In genomic region chr12:5969974-5970690, GRCh38 we compare ENCODE assay signal across 36 cellular contexts. TPM values are rescaled to one million over a fixed set of nuclear protein-coding genes. Genes with fewer than 3 reads are reported as not detected.
A peak's percentile ranks its signal among the peaks of the same experiment; 100 is the strongest.
DNase-seq lines count a peak whose midpoint lies in the region; ATAC-seq and TF ChIP-seq lines count a peak whose summit lies in the region.
"Had no signal": no experiment of that assay in that cellular context is flagged by ENCODE, and none has a peak within 500 bp of the region (broad histone marks: within the 10 kb centered on the region; RNA-seq: fewer than 3 reads in every experiment).

No MANE protein-coding gene starts in this region.

- CTCF ChIA-PET in Caco-2 (lab: Charles Lee) = interaction anchor here (0.9 to 1.2 kb wide), 2 partner anchors 18 to 68 kb away, joined by 3 read pairs; no protein-coding TSS in a partner anchor

- TF ChIP-seq CTCF in Caco-2 (IDR thresholded peaks at IDR 0.05; ENCODE audit: insufficient read depth in 1 of 2, low read depth in 1 of 2, low read length in 1 of 2, severe bottlenecking in 1 of 2, unreplicated experiment in 1 of 2) = peak; percentile 11 to 31
- TF ChIP-seq CTCF in WERI-Rb-1 (IDR thresholded peaks at IDR 0.05; ENCODE audit: low read depth, low read length) = peak; percentile 29; the same call in 1 of the 2 replicates
- peak; percentile 1 for TF ChIP-seq CTCF in fibroblast of villous mesenchyme (IDR thresholded peaks at IDR 0.05; ENCODE audit: insufficient read depth, low read depth, low read length)
- TF ChIP-seq CTCF in osteocyte (IDR thresholded peaks at IDR 0.05) = no peak
- TF ChIP-seq CTCF in left ventricle myocardium inferior (IDR thresholded peaks at IDR 0.05; ENCODE audit: borderline replicate concordance) = no peak

- peaks cover 23% of the 10 kb centered on the region for H3K27me3 Mint-ChIP-seq in Caco-2 (ENCODE audit: insufficient read depth, unreplicated experiment)
- peaks cover 45% of the 10 kb centered on the region for H3K27me3 Mint-ChIP-seq in osteocyte (ENCODE audit: unreplicated experiment)
- H3K27me3 Mint-ChIP-seq: activated naive CD8-positive, alpha-beta T cell treated with anti-CD3 and anti-CD28 coated beads for 36 hours had no signal

- H3K9me3 Mint-ChIP-seq in Caco-2 (ENCODE audit: unreplicated experiment) (no peaks in the 10 kb centered on the region), osteocyte (ENCODE audit: unreplicated experiment) (no peaks in the 10 kb centered on the region)
- H3K9me3 Mint-ChIP-seq: activated naive CD8-positive, alpha-beta T cell treated with anti-CD3 and anti-CD28 coated beads for 36 hours; effector memory CD8-positive, alpha-beta T cell; IgD-negative memory B cell; nephron had no signal

- H3K36me3 ChIP-seq in Caco-2 (ENCODE audit: control insufficient read depth, insufficient read depth, low read length) (no peaks in the 10 kb centered on the region), WERI-Rb-1 (no peaks in the 10 kb centered on the region), left ventricle myocardium inferior (peaks cover 52% of the 10 kb centered on the region)
- H3K36me3 ChIP-seq: right lobe of liver, thyroid gland, uterus had no signal

- H3K4me3 ChIP-seq in Caco-2 (ENCODE audit: low read depth, low read length) = no peak overlapping the region
- H3K4me3 ChIP-seq in WERI-Rb-1 (ENCODE audit: low read depth, low read length) = no peak overlapping the region
- H3K4me3 ChIP-seq in fibroblast of villous mesenchyme (ENCODE audit: low read depth, low read length) = no peak overlapping the region
- H3K4me3 ChIP-seq in left ventricle myocardium inferior = no peak overlapping the region
- H3K4me3 ChIP-seq: coronary artery, heart right ventricle, right lobe of liver, spleen, thyroid gland, uterus had no signal

- POLR2A ChIA-PET in Caco-2 (lab: Charles Lee) = no interaction called here

- H3K9me3 ChIP-seq in Caco-2 = no peaks in the 10 kb centered on the region
- no peaks in the 10 kb centered on the region for H3K9me3 ChIP-seq in WERI-Rb-1 (ENCODE audit: severe bottlenecking)
- H3K9me3 ChIP-seq in left ventricle myocardium inferior (replicated peaks) = no peaks in the 10 kb centered on the region
- H3K9me3 ChIP-seq: heart right ventricle, right lobe of liver, spleen, thyroid gland, uterus had no signal

- H3K4me1 ChIP-seq in Caco-2 = no peaks in the 10 kb centered on the region
- H3K4me1 ChIP-seq in left ventricle myocardium inferior = peaks cover 19% of the 10 kb centered on the region
- H3K4me1 ChIP-seq: right lobe of liver, thyroid gland, uterus had no signal

- H3K4me1 Mint-ChIP-seq in Caco-2 (ENCODE audit: low read depth, unreplicated experiment) (no peaks in the 10 kb centered on the region), osteocyte (ENCODE audit: unreplicated experiment) (peaks cover 9% of the 10 kb centered on the region)
- H3K4me1 Mint-ChIP-seq: activated naive CD8-positive, alpha-beta T cell treated with anti-CD3 and anti-CD28 coated beads for 36 hours; IgD-negative memory B cell had no signal

- no TSS peak for BruUV-seq in Caco-2 (replicated peaks; lab: Mats Ljungman, UMichigan)

- DNase-seq in Caco-2 (no peak), WERI-Rb-1 (no peak), fibroblast of villous mesenchyme (ENCODE audit: low read depth) (no peak), osteocyte (ENCODE audit: extremely low spot score, unreplicated experiment) (peak; percentile 75), NCI-H1417 (lab: John Stamatoyannopoulos, UW) (no peak), left ventricle myocardium inferior (no peak), NCI-H82 treated with DMSO at 0.1 percent for 48 hours (lab: John Stamatoyannopoulos, UW; ENCODE audit: unreplicated experiment) (no peak)
- DNase-seq: ACHN; activated CD4-positive, alpha-beta T cell treated with anti-CD3 and anti-CD28 coated beads for 48 hours; activated CD8-positive, alpha-beta memory T cell treated with anti-CD3 and anti-CD28 coated beads for 24 hours; activated effector memory CD4-positive, alpha-beta T cell treated with Interleukin-2 at 50 U/mL for 16 hours; activated naive CD8-positive, alpha-beta T cell treated with anti-CD3 and anti-CD28 coated beads for 36 hours; activated T-cell treated with anti-CD3 and anti-CD28 coated beads for 4 hours; anterior cingulate cortex; COR-L47; DMS53; effector memory CD8-positive, alpha-beta T cell; erythroblast; foreskin fibroblast; GF-D8; heart right ventricle; MV-4-11; NCI-H1436 treated with DMSO at 0.1 percent for 48 hours; NCI-H345; right lobe of liver; SIG-M5; spleen; thyroid gland; uterus had no signal

- intact Hi-C loops in Caco-2 (cut with micrococcal nuclease; ENCODE audit: unreplicated experiment) = no loop called here
- intact Hi-C loops in left ventricle myocardium inferior (cut with micrococcal nuclease) = no loop called here

- H3K36me3 Mint-ChIP-seq in Caco-2 (ENCODE audit: insufficient read depth, unreplicated experiment) (no peaks in the 10 kb centered on the region), osteocyte (ENCODE audit: unreplicated experiment) (no peaks in the 10 kb centered on the region)
- H3K36me3 Mint-ChIP-seq: activated naive CD8-positive, alpha-beta T cell treated with anti-CD3 and anti-CD28 coated beads for 36 hours had no signal

- H3K27me3 ChIP-seq in Caco-2 (replicated peaks; ENCODE audit: control insufficient read depth, insufficient read depth, low read length) = no peaks in the 10 kb centered on the region
- H3K27me3 ChIP-seq in WERI-Rb-1 (ENCODE audit: insufficient read depth, low read depth, severe bottlenecking) = no peaks in the 10 kb centered on the region
- peaks cover 6% of the 10 kb centered on the region for H3K27me3 ChIP-seq in left ventricle myocardium inferior (ENCODE audit: low read depth)
- H3K27me3 ChIP-seq: right lobe of liver, thyroid gland, uterus had no signal

- H3K4me3 Mint-ChIP-seq in Caco-2 (ENCODE audit: unreplicated experiment) = no peak overlapping the region
- no peak overlapping the region for H3K4me3 Mint-ChIP-seq in osteocyte (ENCODE audit: unreplicated experiment)
- H3K4me3 Mint-ChIP-seq: activated naive CD8-positive, alpha-beta T cell treated with anti-CD3 and anti-CD28 coated beads for 36 hours; effector memory CD8-positive, alpha-beta T cell; IgD-negative memory B cell; nephron had no signal

- no peak for ATAC-seq in GM21825 (IDR thresholded peaks at IDR 0.05; ENCODE audit: unreplicated experiment)
- ATAC-seq: effector memory CD8-positive, alpha-beta T cell; heart right ventricle; right lobe of liver had no signal

- H3K27ac Mint-ChIP-seq in Caco-2 (ENCODE audit: unreplicated experiment) = no peak overlapping the region
- no peak overlapping the region for H3K27ac Mint-ChIP-seq in osteocyte (ENCODE audit: unreplicated experiment)
- H3K27ac Mint-ChIP-seq: activated naive CD8-positive, alpha-beta T cell treated with anti-CD3 and anti-CD28 coated beads for 36 hours; effector memory CD8-positive, alpha-beta T cell; nephron had no signal

- H3K27ac ChIP-seq in WERI-Rb-1 (no peak overlapping the region), left ventricle myocardium inferior (replicated peaks) (no peak overlapping the region)
- H3K27ac ChIP-seq: C4-2B, coronary artery, heart right ventricle, right lobe of liver, spleen, thyroid gland, uterus had no signal

RNA-seq across cellular contexts. Expression of gene ANO2, which starts 25.1 kb away (rescaled TPM):
- 0.63 and 0.68 TPM in 2 replicates for total RNA-seq in Caco-2 (2022)
- 0.43 TPM in 1 of 2 replicates, not detected in the other for total RNA-seq in fibroblast of villous mesenchyme
- total RNA-seq in osteocyte = 0.59 and 0.89 TPM in 2 replicates
- total RNA-seq in left ventricle myocardium inferior = 13.0 TPM
- total RNA-seq: activated naive CD8-positive, alpha-beta T cell treated with anti-CD3 and anti-CD28 coated beads for 36 hours; bronchial epithelial cell; HT-29 had no signal

Comparison
In these comparisons a context has a peak if more than half of its experiments do, and no peak if none do; other contexts are left out.
1. CTCF ChIP-seq: peak in Caco-2 (2 of 2), WERI-Rb-1 (single experiment) and fibroblast of villous mesenchyme (single experiment); none in osteocyte (single experiment) and left ventricle myocardium inferior (single experiment).